13 cellular contexts compared by ENCODE assay signal in the genomic region with DNA sequence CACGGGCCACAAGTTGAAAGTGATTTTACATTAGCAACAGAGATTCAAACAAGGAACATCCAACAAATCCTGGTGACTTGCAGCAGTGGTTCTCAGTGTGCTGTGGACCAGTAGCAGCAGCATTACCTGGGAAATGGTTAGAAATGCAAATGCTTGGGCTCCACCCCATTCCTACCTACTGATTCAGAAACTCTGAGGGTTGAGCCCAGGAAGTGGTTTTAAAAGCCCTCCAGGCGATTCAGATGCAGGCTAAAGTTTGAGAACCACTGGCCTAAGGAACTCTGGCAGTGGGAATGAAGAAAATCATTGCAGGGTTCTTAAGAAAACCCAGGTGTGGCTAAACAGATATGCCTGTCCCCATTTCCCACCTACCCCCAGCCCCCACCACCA.
DNase-seq lines count a peak whose midpoint lies in the region; ATAC-seq and TF ChIP-seq lines count a peak whose summit lies in the region.
"Had no signal": no experiment of that assay in that cellular context is flagged by ENCODE, and none has a peak within 500 bp of the region (broad histone marks: within the 10 kb centered on the region; RNA-seq: fewer than 3 reads in every experiment).

No MANE protein-coding gene starts in this region.

- peaks cover 6% of the 10 kb centered on the region for H3K9me3 Mint-ChIP-seq in type B pancreatic cell
- H3K9me3 Mint-ChIP-seq in activated T-helper 17 cell treated with anti-CD3 and anti-CD28 coated beads, Interleukin-2, amount 50 U/mL, for 72 hours = no peaks in the 10 kb centered on the region

- H3K9me2 ChIP-seq in PC-9 (ENCODE audit: insufficient read depth) = no peaks in the 10 kb centered on the region
- H3K9me2 ChIP-seq: SK-N-SH had no signal

- peak overlapping the region; percentile 100 for H3K27ac ChIP-seq in PC-9

- H3K27me3 Mint-ChIP-seq in type B pancreatic cell = no peaks in the 10 kb centered on the region
- H3K27me3 Mint-ChIP-seq in activated T-helper 17 cell treated with anti-CD3 and anti-CD28 coated beads, Interleukin-2, amount 50 U/mL, for 72 hours = peaks cover 22% of the 10 kb centered on the region

- peaks cover 16% of the 10 kb centered on the region for H3K4me1 Mint-ChIP-seq in type B pancreatic cell (ENCODE audit: unreplicated experiment)
- H3K4me1 Mint-ChIP-seq in activated T-helper 17 cell treated with anti-CD3 and anti-CD28 coated beads, Interleukin-2, amount 50 U/mL, for 72 hours = no peaks in the 10 kb centered on the region

- H3K4me3 ChIP-seq in PC-9 = peak overlapping the region; percentile 38; the same call in 1 of the 2 replicates
- H3K4me3 ChIP-seq in fibroblast of the aortic adventitia (ENCODE audit: low read depth, low read length) = no peak overlapping the region

- no peaks in the 10 kb centered on the region for H3K36me3 ChIP-seq in PC-9 (ENCODE audit: low read depth)

- H3K27ac Mint-ChIP-seq in type B pancreatic cell = peak overlapping the region; percentile 81
- no peak overlapping the region for H3K27ac Mint-ChIP-seq in activated T-helper 17 cell treated with anti-CD3 and anti-CD28 coated beads, Interleukin-2, amount 50 U/mL, for 72 hours

- intact Hi-C loops in PC-9 (cut with micrococcal nuclease; ENCODE audit: unreplicated experiment) (loop anchor here (1.0 to 5.0 kb wide), 11 partner anchors 31 to 402 kb away; no protein-coding TSS in a partner anchor), Right ventricle myocardium inferior (cut with DNase I) (no loop called here)

- no peaks in the 10 kb centered on the region for H4K20me1 ChIP-seq in PC-9 (ENCODE audit: insufficient read depth)

- no peaks in the 10 kb centered on the region for H3K79me2 ChIP-seq in PC-9 (ENCODE audit: low read depth)

- TF ChIP-seq CTCF in PC-9 (conservative IDR thresholded peaks at IDR 0.05) = no peak
- no peak for TF ChIP-seq CTCF in fibroblast of the aortic adventitia (IDR thresholded peaks at IDR 0.05; ENCODE audit: insufficient read depth, low read length)
- TF ChIP-seq CTCF in type B pancreatic cell (conservative IDR thresholded peaks at IDR 0.05) = no peak

- ATAC-seq in Right ventricle myocardium inferior = no peak
- ATAC-seq in activated T-helper 17 cell treated with anti-CD3 and anti-CD28 coated beads, Interleukin-2, amount 50 U/mL, for 72 hours (replicated peaks) = no peak
- ATAC-seq: activated CD4-positive, CD25-positive, alpha-beta regulatory T cell treated with anti-CD3 and anti-CD28 coated beads, Interleukin-2, amount 50 U/mL, for 24 hours had no signal

- no peaks in the 10 kb centered on the region for H3K27me3 ChIP-seq in PC-9 (ENCODE audit: insufficient read depth, low read depth)

- peak overlapping the region; percentile 9 for H3K4me3 Mint-ChIP-seq in type B pancreatic cell
- H3K4me3 Mint-ChIP-seq in activated T-helper 17 cell treated with anti-CD3 and anti-CD28 coated beads, Interleukin-2, amount 50 U/mL, for 72 hours = no peak overlapping the region

- peaks cover 60% of the 10 kb centered on the region for H3K4me1 ChIP-seq in PC-9 (replicated peaks; ENCODE audit: insufficient read depth)

- CTCF ChIA-PET in PC-9 (lab: Charles Lee) = interaction anchor here (0.7 to 1.3 kb wide), 3 partner anchors 30 to 299 kb away, joined by 4 read pairs; no protein-coding TSS in a partner anchor

- no peaks in the 10 kb centered on the region for H3K36me3 Mint-ChIP-seq in type B pancreatic cell
- H3K36me3 Mint-ChIP-seq in activated T-helper 17 cell treated with anti-CD3 and anti-CD28 coated beads, Interleukin-2, amount 50 U/mL, for 72 hours (ENCODE audit: low read depth) = no peaks in the 10 kb centered on the region

- peaks cover 40% of the 10 kb centered on the region for H3F3A ChIP-seq in PC-9 (ENCODE audit: insufficient read depth, low read depth)

- DNase-seq in H4 (ENCODE audit: low spot score) = peak; percentile 77
- peak; percentile 82 to 99 for DNase-seq in PC-9
- peak; percentile 22 for DNase-seq in fibroblast of the aortic adventitia (ENCODE audit: low read depth)
- DNase-seq in type B pancreatic cell (ENCODE audit: extremely low spot score, unreplicated experiment) = no peak
- DNase-seq in Right ventricle myocardium inferior (ENCODE audit: missing footprints) = no peak
- no peak for DNase-seq in NOMO-1 (lab: John Stamatoyannopoulos, UW; ENCODE audit: unreplicated experiment in 2 of 2)
- no peak for DNase-seq in DMS153 treated with DMSO at 0.1 percent for 48 hours (lab: John Stamatoyannopoulos, UW; ENCODE audit: unreplicated experiment)
- DNase-seq: hypothalamus, NCI-H510A, right cardiac atrium, SK-N-SH had no signal

- H3K9me3 ChIP-seq in PC-9 (ENCODE audit: insufficient read depth, low read depth) = no peaks in the 10 kb centered on the region
- H3K9me3 ChIP-seq: SK-N-SH had no signal

- no peak overlapping the region for H2AFZ ChIP-seq in PC-9

- POLR2A ChIA-PET in PC-9 (lab: Charles Lee; ENCODE audit: unreplicated experiment) = interaction anchor here (0.6 kb wide), 1 partner anchor 303 kb away, joined by 4 read pairs; no protein-coding TSS in a partner anchor

- BruUV-seq in PC-9 (replicated peaks; lab: Mats Ljungman, UMichigan) = no TSS peak

- peak overlapping the region; percentile 81 for H3K4me2 ChIP-seq in PC-9
- H3K4me2 ChIP-seq: SK-N-SH had no signal

Comparison
In these comparisons a context has a peak if more than half of its experiments do, and no peak if none do; other contexts are left out.
1. DNase-seq: peak in H4 (single experiment), PC-9 (2 of 2) and fibroblast of the aortic adventitia (single experiment); none in type B pancreatic cell (single experiment), Right ventricle myocardium inferior (single experiment), NOMO-1 (0 of 2) and DMS153 treated with DMSO at 0.1 percent for 48 hours (single experiment).